Comparison of ENCODE assay signal across 8 cellular contexts in genomic region chr2:241637233-241638062, GRCh38. TPM values are rescaled to one million over a fixed set of nuclear protein-coding genes. Genes with fewer than 3 reads are reported as not detected.
DNase-seq lines count a peak whose midpoint lies in the region; ATAC-seq, FAIRE-seq and TF ChIP-seq lines count a peak whose summit lies in the region.

ATG4B (plus strand) TSS chr2:241637693; CDS start chr2:241637715, 22 bp downstream.

- peak; percentile 76 for TF ChIP-seq POLR2A in endothelial cell of umbilical vein (IDR thresholded peaks at IDR 0.05; ENCODE audit: low read depth, low read length)

- peak within 1 kb of the TSS; percentile 85 for H3K9ac ChIP-seq in OCI-LY1 (ENCODE audit: low read length)
- peak within 1 kb of the TSS; percentile 94 for H3K9ac ChIP-seq in endothelial cell of umbilical vein (replicated peaks; ENCODE audit: extremely low read depth, insufficient read depth, low read length)

- H3K27ac ChIP-seq in OCI-LY1 (ENCODE audit: low read depth, low read length, poor library complexity, severe bottlenecking): peak within 1 kb of the TSS; percentile 67
- H3K27ac ChIP-seq in endothelial cell of umbilical vein (ENCODE audit: insufficient read depth, low read depth, low read length): peak within 1 kb of the TSS; percentile 92

- H3K9me2 ChIP-seq in OCI-LY1 (ENCODE audit: low read depth, low read length): no peaks in the 10 kb centered on the region

- ATAC-seq in GM19468 (IDR thresholded peaks at IDR 0.05; ENCODE audit: extremely low read depth, unreplicated experiment): peak; percentile 24

- H4K20me1 ChIP-seq in OCI-LY1 (ENCODE audit: insufficient read depth, low read length) (no peaks in the 10 kb centered on the region), endothelial cell of umbilical vein (replicated peaks; ENCODE audit: control insufficient read depth, extremely low read depth, insufficient read depth, low read length) (peaks cover 2% of the 10 kb centered on the region)

- TF ChIP-seq CTCF in OCI-LY1 (IDR thresholded peaks at IDR 0.05; ENCODE audit: low read length): no peak
- no peak for TF ChIP-seq CTCF in endothelial cell of umbilical vein (IDR thresholded peaks at IDR 0.05; ENCODE audit: extremely low read depth in 1 of 2, insufficient read depth in 1 of 2, low read depth in 1 of 2, low read length in 2 of 2)

- no peaks in the 10 kb centered on the region for H3K9me1 ChIP-seq in endothelial cell of umbilical vein (replicated peaks; ENCODE audit: control insufficient read depth, extremely low read depth, insufficient read depth, low read length)

- H3K4me3 ChIP-seq in OCI-LY1 (ENCODE audit: low read depth, low read length, poor library complexity, severe bottlenecking): peak within 1 kb of the TSS; percentile 72
- peak within 1 kb of the TSS; percentile 64 to 99 (median 95) for H3K4me3 ChIP-seq in endothelial cell of umbilical vein (replicated peaks in 1 of 3; ENCODE audit: insufficient read depth in 1 of 3, low read depth in 1 of 3, low read length in 3 of 3)

- POLR2A ChIA-PET in endothelial cell of umbilical vein (lab: Charles Lee): no interaction called here

- H3K4me1 ChIP-seq in OCI-LY1 (ENCODE audit: insufficient read depth, low read length, severe bottlenecking) (peaks cover 23% of the 10 kb centered on the region), endothelial cell of umbilical vein (ENCODE audit: control insufficient read depth, extremely low read depth, insufficient read depth, low read length) (peaks cover 12% of the 10 kb centered on the region)

- H3K36me3 ChIP-seq in OCI-LY1 (ENCODE audit: insufficient read depth, low read length) (peaks cover 41% of the 10 kb centered on the region), endothelial cell of umbilical vein (ENCODE audit: control insufficient read depth in 2 of 2, extremely low read depth in 1 of 2, insufficient read depth in 2 of 2, low read length in 2 of 2) (peaks cover 8 to 20% of the 10 kb centered on the region in 2 experiments)

- no peak within 1 kb of the TSS for H2AFZ ChIP-seq in OCI-LY1 (ENCODE audit: low read length)
- peak within 1 kb of the TSS; percentile 96 for H2AFZ ChIP-seq in endothelial cell of umbilical vein (ENCODE audit: low read depth, low read length)

- H3K9me3 ChIP-seq in OCI-LY1 (ENCODE audit: low read length): peaks cover 15% of the 10 kb centered on the region
- H3K9me3 ChIP-seq in endothelial cell of umbilical vein (replicated peaks; ENCODE audit: control insufficient read depth, insufficient read depth, low read length): no peaks in the 10 kb centered on the region

- BruUV-seq in endothelial cell of umbilical vein (replicated peaks; lab: Mats Ljungman, UMichigan): no TSS peak

- DNase-seq in COR-L47 (lab: John Stamatoyannopoulos, UW) (peak; percentile 39), HT-29 (ENCODE audit: low spot score) (peak; percentile 87), endothelial cell of umbilical vein (ENCODE audit: low read depth, low spot score) (peak; percentile 85), midbrain (lab: John Stamatoyannopoulos, UW) (peak; percentile 91)
- DNase-seq in activated CD8-positive, alpha-beta memory T cell treated with anti-CD3 and anti-CD28 coated beads, Interleukin-2, amount 50 U/mL, for 48 hours: peak; percentile 91
- DNase-seq in stimulated activated CD8-positive, alpha-beta memory T cell treated with anti-CD3 and anti-CD28 coated beads, Interleukin-2, amount 100 ng/mL, for 1 hour (ENCODE audit: low read depth in 2 of 2): peak; percentile 39 to 54

- H3K4me2 ChIP-seq in OCI-LY1 (ENCODE audit: low read length) (peak within 1 kb of the TSS; percentile 85), endothelial cell of umbilical vein (ENCODE audit: insufficient read depth, low read length) (peak within 1 kb of the TSS; percentile 79)

- intact Hi-C loops in endothelial cell of umbilical vein (cut with micrococcal nuclease): loop anchor here (1.0 to 5.0 kb wide), 7 partner anchors 27 to 640 kb away; partner anchors contain the start of genes DTYMK, FARP2, HDLBP and SEPTIN2

- H3K79me2 ChIP-seq in OCI-LY1 (ENCODE audit: insufficient read depth, low read length) (peaks cover 58% of the 10 kb centered on the region), endothelial cell of umbilical vein (ENCODE audit: control insufficient read depth, insufficient read depth, low read length) (peaks cover 80% of the 10 kb centered on the region)

- FAIRE-seq in endothelial cell of umbilical vein (lab: Jason Lieb, UNC): peak; percentile 67

- dilution Hi-C loops in endothelial cell of umbilical vein (cut with MboI; ENCODE audit: extremely low pct_ligation_motif_present, low sequenced_read_pairs): no loop called here

- no peaks in the 10 kb centered on the region for H3F3A ChIP-seq in OCI-LY1 (ENCODE audit: insufficient read depth, low read length)

- CTCF ChIA-PET in endothelial cell of umbilical vein (lab: Charles Lee): interaction anchor here (1.1 to 1.4 kb wide), 5 partner anchors 22 to 279 kb away, joined by 3 to 5 read pairs (median 4); partner anchors contain the start of gene D2HGDH

- H3K27me3 ChIP-seq in OCI-LY1 (ENCODE audit: insufficient read depth, low read length) (no peaks in the 10 kb centered on the region), endothelial cell of umbilical vein (ENCODE audit: control insufficient read depth in 2 of 2, insufficient read depth in 2 of 2, low read length in 2 of 2) (no peaks in the 10 kb centered on the region)

TF ChIP-seq in endothelial cell of umbilical vein, 7 proteins besides CTCF, POLR2A, EP300 and RAD21:
- TF ChIP-seq POLR2AphosphoS5 (IDR thresholded peaks at IDR 0.05; ENCODE audit: insufficient read depth, low read depth, low read length): peak; percentile 86
- no peak for TF ChIP-seq MAX (IDR thresholded peaks at IDR 0.05; ENCODE audit: insufficient read depth, insufficient read length)
- no peak for TF ChIP-seq JUN (IDR thresholded peaks at IDR 0.05; ENCODE audit: borderline replicate concordance, insufficient read depth, insufficient read length, low read depth)

RNA-seq across cellular contexts. Expression of gene ATG4B, which starts in this region (rescaled TPM):
- total RNA-seq in HT-29 (2014; rRNA removed; shearing (Covaris generic)): 73.5 and 77.5 TPM in 2 replicates
- total RNA-seq in endothelial cell of umbilical vein: 83.6 and 85.6 TPM in 2 replicates
- 113 and 142 TPM in 2 replicates for polyA plus RNA-seq in endothelial cell of umbilical vein
- 91.3 and 94.0 TPM in 2 replicates for polyA plus RNA-seq in endothelial cell of umbilical vein (2011; cell fraction: cytosol; rRNA removed)
- polyA plus RNA-seq in endothelial cell of umbilical vein (2011; cell fraction: nucleus; rRNA removed): 287 and 314 TPM in 2 replicates
- polyA plus RNA-seq in endothelial cell of umbilical vein (2012): 77.3 and 139 TPM in 2 replicates
- 124 and 157 TPM in 2 replicates for polyA minus RNA-seq in endothelial cell of umbilical vein
- 36.5 TPM for polyA minus RNA-seq in endothelial cell of umbilical vein (2011; cell fraction: cytosol; rRNA and poly(A)+ RNA removed)
- 85.8 and 105 TPM in 2 replicates for polyA minus RNA-seq in endothelial cell of umbilical vein (2011; cell fraction: nucleus; rRNA and poly(A)+ RNA removed)

Comparison
In these comparisons a context has a peak if more than half of its experiments do, and no peak if none do; other contexts are left out.
1. Peak in every context shown above with its lines: DNase-seq, ATAC-seq, H3K4me3 ChIP-seq and H3K27ac ChIP-seq.
2. DNase-seq: peak in every context shown above with its lines; median percentile 91 in activated CD8-positive, alpha-beta memory T cell treated with anti-CD3 and anti-CD28 coated beads, Interleukin-2, amount 50 U/mL, for 48 hours; 91 in midbrain; 87 in HT-29; 85 in endothelial cell of umbilical vein; 46 in stimulated activated CD8-positive, alpha-beta memory T cell treated with anti-CD3 and anti-CD28 coated beads, Interleukin-2, amount 100 ng/mL, for 1 hour; 39 in COR-L47.